ENCODE assay signal across 8 cellular contexts in genomic region chr4:74376888-74377483, GRCh38. TPM values are rescaled to one million over a fixed set of nuclear protein-coding genes. Genes with fewer than 3 reads are reported as not detected.
A peak's percentile ranks its signal among the peaks of the same experiment; 100 is the strongest.
DNase-seq lines count a peak whose midpoint lies in the region; ATAC-seq and TF ChIP-seq lines count a peak whose summit lies in the region.

No MANE protein-coding gene starts in this region.

- no peaks in the 10 kb centered on the region for H3K9me2 ChIP-seq in PC-3 (replicated peaks; ENCODE audit: low read length)

- H3K4me3 Mint-ChIP-seq in naive B cell = no peak overlapping the region
- no peak overlapping the region for H3K4me3 Mint-ChIP-seq in activated T-helper 1 cell treated with anti-CD3 and anti-CD28 coated beads, Interleukin-12 subunit alpha, Interleukin-12 subunit beta, Interleukin-2, Interleukin-4 antibody, amounts not matched to agents 30 ng/mL and 10 ng/mL and 1 ng/mL, durations not matched to agents 14 hours and 24 hours and 36 hours

- H3K4me3 ChIP-seq in PC-3 (ENCODE audit: low read length) (peak overlapping the region; percentile 56), epithelial cell of esophagus (ENCODE audit: low read length) (no peak overlapping the region)

- peaks cover 40% of the 10 kb centered on the region for H3K4me1 ChIP-seq in PC-3 (ENCODE audit: insufficient read depth, low read length)

- H3K36me3 ChIP-seq in PC-3 (ENCODE audit: low read depth, low read length) = no peaks in the 10 kb centered on the region

- H3K27ac ChIP-seq in PC-3 (ENCODE audit: low read length) = peak overlapping the region; percentile 100

- CTCF ChIA-PET in PC-3 (lab: Charles Lee) = no interaction called here

- ATAC-seq in HG03108 (IDR thresholded peaks at IDR 0.05; ENCODE audit: unreplicated experiment) (peak; percentile 50), PC-3 (peak; percentile 14; the same call in 1 of the 2 replicates), naive B cell (ENCODE audit: low read depth in 2 of 2) (peak; percentile 74 to 85)

- no peaks in the 10 kb centered on the region for H3K9me3 ChIP-seq in PC-3 (ENCODE audit: low read length)

- peaks cover 17% of the 10 kb centered on the region for H3K79me2 ChIP-seq in PC-3 (ENCODE audit: low read length)

- no peaks in the 10 kb centered on the region for H3K4me1 Mint-ChIP-seq in naive B cell
- peaks cover 5% of the 10 kb centered on the region for H3K4me1 Mint-ChIP-seq in activated T-helper 1 cell treated with anti-CD3 and anti-CD28 coated beads, Interleukin-12 subunit alpha, Interleukin-12 subunit beta, Interleukin-2, Interleukin-4 antibody, amounts not matched to agents 30 ng/mL and 10 ng/mL and 1 ng/mL, durations not matched to agents 14 hours and 24 hours and 36 hours (ENCODE audit: low read depth)

- peaks cover 0 to 8% (median 0%) of the 10 kb centered on the region in 3 donors for H3K27me3 Mint-ChIP-seq in naive B cell
- peaks cover 2% of the 10 kb centered on the region for H3K27me3 Mint-ChIP-seq in activated T-helper 1 cell treated with anti-CD3 and anti-CD28 coated beads, Interleukin-12 subunit alpha, Interleukin-12 subunit beta, Interleukin-2, Interleukin-4 antibody, amounts not matched to agents 30 ng/mL and 10 ng/mL and 1 ng/mL, durations not matched to agents 14 hours and 24 hours and 36 hours (ENCODE audit: insufficient read depth)

- H4K20me1 ChIP-seq in PC-3 (ENCODE audit: low read length) = no peaks in the 10 kb centered on the region

- H3F3A ChIP-seq in PC-3 (ENCODE audit: low read length, unreplicated experiment) = peaks cover 10% of the 10 kb centered on the region

- BruUV-seq in PC-3 (replicated peaks; lab: Mats Ljungman, UMichigan) = no TSS peak

- H3K9me3 Mint-ChIP-seq in naive B cell = no peaks in the 10 kb centered on the region
- H3K9me3 Mint-ChIP-seq in activated T-helper 1 cell treated with anti-CD3 and anti-CD28 coated beads, Interleukin-12 subunit alpha, Interleukin-12 subunit beta, Interleukin-2, Interleukin-4 antibody, amounts not matched to agents 30 ng/mL and 10 ng/mL and 1 ng/mL, durations not matched to agents 14 hours and 24 hours and 36 hours = no peaks in the 10 kb centered on the region

- DNase-seq in NCI-H2081 (lab: John Stamatoyannopoulos, UW) (peak; percentile 1 to 19), NCI-H2081 treated with DMSO at 0.1 percent for 48 hours (lab: John Stamatoyannopoulos, UW) (no peak), PC-3 (peak; percentile 60), epithelial cell of esophagus (ENCODE audit: low read depth) (peak; percentile 75), naive B cell (peak; percentile 38), OCI-M2 (lab: John Stamatoyannopoulos, UW; ENCODE audit: unreplicated experiment) (no peak)
- DNase-seq in activated T-helper 1 cell treated with anti-CD3 and anti-CD28 coated beads, Interleukin-12 subunit alpha, Interleukin-12 subunit beta, Interleukin-2, Interleukin-4 antibody, amounts not matched to agents 30 ng/mL and 10 ng/mL and 1 ng/mL, durations not matched to agents 14 hours and 24 hours and 36 hours (ENCODE audit: low spot score) = no peak

- no peak overlapping the region for H2AFZ ChIP-seq in PC-3 (ENCODE audit: low read length)

- TF ChIP-seq CTCF in PC-3 (conservative IDR thresholded peaks at IDR 0.05; ENCODE audit: low read depth, low read length) (peak; percentile 71), epithelial cell of esophagus (IDR thresholded peaks at IDR 0.05; ENCODE audit: insufficient read depth, low read depth, low read length, missing control alignments) (peak; percentile 66)

- no peaks in the 10 kb centered on the region for H3K36me3 Mint-ChIP-seq in naive B cell
- H3K36me3 Mint-ChIP-seq in activated T-helper 1 cell treated with anti-CD3 and anti-CD28 coated beads, Interleukin-12 subunit alpha, Interleukin-12 subunit beta, Interleukin-2, Interleukin-4 antibody, amounts not matched to agents 30 ng/mL and 10 ng/mL and 1 ng/mL, durations not matched to agents 14 hours and 24 hours and 36 hours (ENCODE audit: low read depth) = no peaks in the 10 kb centered on the region

- POLR2A ChIA-PET in PC-3 (lab: Charles Lee; ENCODE audit: unreplicated experiment) = interaction anchor here (0.5 to 1.3 kb wide), 3 partner anchors 18 to 74 kb away, joined by 4 to 7 read pairs (median 4); partner anchors contain the start of gene AREG

- no peak overlapping the region for H3K27ac Mint-ChIP-seq in naive B cell
- no peak overlapping the region for H3K27ac Mint-ChIP-seq in activated T-helper 1 cell treated with anti-CD3 and anti-CD28 coated beads, Interleukin-12 subunit alpha, Interleukin-12 subunit beta, Interleukin-2, Interleukin-4 antibody, amounts not matched to agents 30 ng/mL and 10 ng/mL and 1 ng/mL, durations not matched to agents 14 hours and 24 hours and 36 hours

- peak overlapping the region; percentile 82 for H3K4me2 ChIP-seq in PC-3 (ENCODE audit: low read length)

- peak overlapping the region; percentile 95 for H3K9ac ChIP-seq in PC-3 (ENCODE audit: low read length)

- intact Hi-C loops in PC-3 (cut with micrococcal nuclease) = loop anchor here (1.0 kb wide), 4 partner anchors 68 to 298 kb away; partner anchors contain the start of gene AREG
- intact Hi-C loops in activated T-helper 1 cell treated with anti-CD3 and anti-CD28 coated beads, Interleukin-12 subunit alpha, Interleukin-12 subunit beta, Interleukin-2, Interleukin-4 antibody, amounts not matched to agents 30 ng/mL and 10 ng/mL and 1 ng/mL, durations not matched to agents 14 hours and 24 hours and 36 hours (cut with micrococcal nuclease) = loop anchor here (1.0 to 2.0 kb wide), 3 partner anchors 155 to 298 kb away; no protein-coding TSS in a partner anchor

- no peaks in the 10 kb centered on the region for H3K27me3 ChIP-seq in PC-3 (ENCODE audit: low read length)

RNA-seq across cellular contexts. Expression of gene EREG, which starts 12.0 kb away (rescaled TPM):
- 1.3 and 2.2 TPM in 2 replicates for total RNA-seq in PC-3 (2014; rRNA removed)
- under 1 TPM in 2 of 6 donors, not detected in 4; 0.19 to 0.32 TPM for polyA plus RNA-seq in naive B cell (ENCODE audit: low read depth in 6 of 6)
- total RNA-seq in activated T-helper 1 cell treated with anti-CD3 and anti-CD28 coated beads, Interleukin-12 subunit alpha, Interleukin-12 subunit beta, Interleukin-2, Interleukin-4 antibody, amounts not matched to agents 30 ng/mL and 10 ng/mL and 1 ng/mL, durations not matched to agents 14 hours and 24 hours and 36 hours = not detected in 2 replicates

Comparison
In these comparisons a context has a peak if more than half of its experiments do, and no peak if none do; other contexts are left out.
1. DNase-seq: peak in NCI-H2081 (2 of 2), PC-3 (single experiment), epithelial cell of esophagus (single experiment) and naive B cell (single experiment); none in NCI-H2081 treated with DMSO at 0.1 percent for 48 hours (single experiment), activated T-helper 1 cell treated with anti-CD3 and anti-CD28 coated beads, Interleukin-12 subunit alpha, Interleukin-12 subunit beta, Interleukin-2, Interleukin-4 antibody, amounts not matched to agents 30 ng/mL and 10 ng/mL and 1 ng/mL, durations not matched to agents 14 hours and 24 hours and 36 hours (single experiment) and OCI-M2 (single experiment).
2. ATAC-seq: peak in every context shown above with its lines; median percentile 80 in naive B cell; 50 in HG03108; 14 in PC-3.